8 cellular contexts compared by ENCODE assay signal in the genomic region with DNA sequence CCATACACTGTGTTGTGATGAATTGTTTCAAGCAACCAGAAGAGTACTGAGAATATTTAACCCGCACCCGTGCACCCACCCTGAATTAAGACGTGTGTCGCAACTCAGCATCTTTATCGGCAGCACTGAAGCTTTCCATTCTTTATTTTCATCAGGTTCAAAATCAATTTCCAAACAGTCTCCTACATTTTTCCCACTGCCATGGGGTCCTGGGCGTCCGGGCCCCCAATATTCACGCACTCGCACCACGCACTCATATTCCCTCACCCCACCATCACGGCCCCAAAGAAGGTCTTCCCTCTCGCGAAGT. TPM values are rescaled to one million over a fixed set of nuclear protein-coding genes. Genes with fewer than 3 reads are reported as not detected.
DNase-seq lines count a peak whose midpoint lies in the region; ATAC-seq, FAIRE-seq and TF ChIP-seq lines count a peak whose summit lies in the region.

No MANE protein-coding gene starts in this region.

- peaks cover 66% of the 10 kb centered on the region for H3K4me1 Mint-ChIP-seq in activated T-cell treated with anti-CD3 and anti-CD28 coated beads, Interleukin-2, amount 50 U/mL, for 4 hours (ENCODE audit: low read depth)
- H3K4me1 Mint-ChIP-seq in astrocyte (ENCODE audit: low read depth, unreplicated experiment), result peaks cover 6% of the 10 kb centered on the region

- no peak overlapping the region for H3K27ac Mint-ChIP-seq in astrocyte (ENCODE audit: unreplicated experiment)

- TF ChIP-seq CTCF in astrocyte (IDR thresholded peaks at IDR 0.05; ENCODE audit: insufficient read depth, low read depth, low read length) (no peak), lower lobe of right lung (IDR thresholded peaks at IDR 0.05) (no peak), thyroid gland (IDR thresholded peaks at IDR 0.05) (no peak)

- H4K20me1 ChIP-seq in astrocyte (ENCODE audit: insufficient read depth, low read length), result no peaks in the 10 kb centered on the region

- TF ChIP-seq POLR2A in thyroid gland (IDR thresholded peaks at IDR 0.05), result no peak

- H3K79me2 ChIP-seq in astrocyte (ENCODE audit: insufficient read depth, low read length), result no peaks in the 10 kb centered on the region

- peaks cover 42% of the 10 kb centered on the region for H3K36me3 Mint-ChIP-seq in activated T-cell treated with anti-CD3 and anti-CD28 coated beads, Interleukin-2, amount 50 U/mL, for 4 hours (ENCODE audit: insufficient read depth)
- no peaks in the 10 kb centered on the region for H3K36me3 Mint-ChIP-seq in astrocyte (ENCODE audit: low read depth, unreplicated experiment)

- H3K9ac ChIP-seq in astrocyte (ENCODE audit: low read length), result peak overlapping the region; percentile 86

- no peaks in the 10 kb centered on the region for H3K36me3 ChIP-seq in astrocyte (ENCODE audit: insufficient read depth, low read length)
- H3K36me3 ChIP-seq in lower lobe of right lung, result no peaks in the 10 kb centered on the region
- H3K36me3 ChIP-seq in thyroid gland, result no peaks in the 10 kb centered on the region

- H3K9me3 ChIP-seq in astrocyte (ENCODE audit: insufficient read depth, low read depth, low read length), result no peaks in the 10 kb centered on the region
- H3K9me3 ChIP-seq in lower lobe of right lung, result no peaks in the 10 kb centered on the region
- no peaks in the 10 kb centered on the region for H3K9me3 ChIP-seq in thyroid gland

- H3K4me3 Mint-ChIP-seq in activated T-cell treated with anti-CD3 and anti-CD28 coated beads, Interleukin-2, amount 50 U/mL, for 4 hours, result peak overlapping the region; percentile 96
- peak overlapping the region; percentile 58 for H3K4me3 Mint-ChIP-seq in astrocyte (ENCODE audit: unreplicated experiment)

- H3K27me3 ChIP-seq in astrocyte (ENCODE audit: insufficient read depth, low read length) (no peaks in the 10 kb centered on the region), lower lobe of right lung (ENCODE audit: low read depth) (no peaks in the 10 kb centered on the region), thyroid gland (no peaks in the 10 kb centered on the region)

- H2AFZ ChIP-seq in astrocyte (ENCODE audit: low read depth, low read length), result peak overlapping the region; percentile 98

- peaks cover 11% of the 10 kb centered on the region for H3K4me1 ChIP-seq in astrocyte (ENCODE audit: insufficient read depth, low read length)
- H3K4me1 ChIP-seq in lower lobe of right lung, result peaks cover 47% of the 10 kb centered on the region
- H3K4me1 ChIP-seq in thyroid gland, result peaks cover 10 to 12% of the 10 kb centered on the region in 2 donors

- no peak overlapping the region for H3K27ac ChIP-seq in astrocyte (ENCODE audit: low read depth, low read length)
- peak overlapping the region; percentile 84 for H3K27ac ChIP-seq in lower lobe of right lung
- peak overlapping the region in 2 of 3 donors; percentile 10 to 83 for H3K27ac ChIP-seq in thyroid gland

- 35 to 39% methylated on average over 13 of the region's 13 CpGs for WGBS in thyroid gland, 2 donors

- no peaks in the 10 kb centered on the region for H3K27me3 Mint-ChIP-seq in activated T-cell treated with anti-CD3 and anti-CD28 coated beads, Interleukin-2, amount 50 U/mL, for 4 hours (ENCODE audit: low read depth)
- H3K27me3 Mint-ChIP-seq in astrocyte (ENCODE audit: low read depth, unreplicated experiment), result peaks cover 14% of the 10 kb centered on the region

- no peak for FAIRE-seq in astrocyte (lab: Jason Lieb, UNC)

- intact Hi-C loops in lower lobe of right lung (cut with DNase I) (no loop called here), thyroid gland (cut with DNase I) (no loop called here)

- peak overlapping the region; percentile 95 for H3K4me2 ChIP-seq in astrocyte (ENCODE audit: low read length)

- DNase-seq in activated T-cell treated with anti-CD3 and anti-CD28 coated beads, Interleukin-2, amount 50 U/mL, for 4 hours, result no peak
- DNase-seq in activated T-cell treated with anti-CD3 and anti-CD28 coated beads, Interleukin-2, amount 50 U/mL, for 48 hours, result no peak
- DNase-seq in astrocyte (ENCODE audit: low read depth) (no peak), lower lobe of right lung (no peak), thyroid gland (no peak), GF-D8 (lab: John Stamatoyannopoulos, UW) (no peak), COR-L47 (lab: John Stamatoyannopoulos, UW) (no peak)

- no peak for ATAC-seq in activated T-cell treated with anti-CD3 and anti-CD28 coated beads, Interleukin-2, amount 50 U/mL, for 4 hours
- ATAC-seq in lower lobe of right lung, result no peak
- no peak for ATAC-seq in HG03460 (IDR thresholded peaks at IDR 0.05; ENCODE audit: unreplicated experiment)

- H3K4me3 ChIP-seq in astrocyte (ENCODE audit: insufficient read depth, low read depth, low read length), result peak overlapping the region; percentile 77
- peak overlapping the region; percentile 79 for H3K4me3 ChIP-seq in lower lobe of right lung
- H3K4me3 ChIP-seq in thyroid gland (replicated peaks in 1 of 3), result peak overlapping the region in 2 of 3 donors; percentile 58 to 91

- H3K9me3 Mint-ChIP-seq in activated T-cell treated with anti-CD3 and anti-CD28 coated beads, Interleukin-2, amount 50 U/mL, for 4 hours, result no peaks in the 10 kb centered on the region
- H3K9me3 Mint-ChIP-seq in astrocyte (ENCODE audit: unreplicated experiment), result no peaks in the 10 kb centered on the region

RNA-seq across cellular contexts. Expression of gene LTB, which starts 1.8 kb away (rescaled TPM):
- total RNA-seq in activated T-cell treated with anti-CD3 and anti-CD28 coated beads, Interleukin-2, amount 50 U/mL, for 4 hours, result 100 to 1,000 TPM; 161 to 210 (median 186) TPM
- total RNA-seq in astrocyte (0.26 and 0.52 TPM in 2 replicates), lower lobe of right lung (10.0 TPM), thyroid gland (not detected)

RNA-seq across cellular contexts. Expression of gene TNF, which starts 5.0 kb away (rescaled TPM):
- total RNA-seq in activated T-cell treated with anti-CD3 and anti-CD28 coated beads, Interleukin-2, amount 50 U/mL, for 4 hours, result 100 to 1,000 TPM; 485 to 701 (median 587) TPM
- total RNA-seq in astrocyte (0.79 and 1.2 TPM in 2 replicates), lower lobe of right lung (4.5 TPM), thyroid gland (under 1 TPM in 1 of 4 donors, not detected in 3; 0.42 TPM)

RNA-seq across cellular contexts. Expression of gene LST1, which starts 5.7 kb away (rescaled TPM):
- 1 to 10 TPM; 4.8 to 7.9 (median 7.0) TPM for total RNA-seq in activated T-cell treated with anti-CD3 and anti-CD28 coated beads, Interleukin-2, amount 50 U/mL, for 4 hours
- total RNA-seq in astrocyte, result not detected in 2 replicates
- total RNA-seq in lower lobe of right lung, result 127 TPM
- 10 to 100 TPM in 1 of 4 donors, 1 to 10 TPM in 2, not detected in 1; 2.5 to 23.4 (median 3.2) TPM for total RNA-seq in thyroid gland

RNA-seq across cellular contexts. Expression of gene LTA, which starts 8.3 kb away (rescaled TPM):
- total RNA-seq in activated T-cell treated with anti-CD3 and anti-CD28 coated beads, Interleukin-2, amount 50 U/mL, for 4 hours, result 1,000 to 10,000 TPM; 1,238 to 1,641 (median 1,296) TPM
- not detected in 2 replicates for total RNA-seq in astrocyte
- not detected for total RNA-seq in lower lobe of right lung
- not detected for total RNA-seq in thyroid gland

RNA-seq across cellular contexts. Expression of gene NCR3, which starts 12.4 kb away (rescaled TPM):
- 10 to 100 TPM in 1 of 3 donors, 1 to 10 TPM in 2; 6.0 to 27.3 (median 8.4) TPM for total RNA-seq in activated T-cell treated with anti-CD3 and anti-CD28 coated beads, Interleukin-2, amount 50 U/mL, for 4 hours
- total RNA-seq in astrocyte (not detected in 2 replicates), lower lobe of right lung (2.6 TPM), thyroid gland (not detected)

Comparison
In these comparisons a context has a peak if more than half of its experiments do, and no peak if none do; other contexts are left out.
1. RNA of gene LTB, which starts 1.8 kb away (total RNA-seq): 161 to 210 TPM in activated T-cell treated with anti-CD3 and anti-CD28 coated beads, Interleukin-2, amount 50 U/mL, for 4 hours; 10.0 TPM in lower lobe of right lung (single experiment), 0.26 to 0.52 TPM in astrocyte and not detected in thyroid gland; every median in the first group is over 10 times any median in the second.
2. RNA of gene TNF, which starts 5.0 kb away (total RNA-seq): 485 to 701 TPM in activated T-cell treated with anti-CD3 and anti-CD28 coated beads, Interleukin-2, amount 50 U/mL, for 4 hours; 4.5 TPM in lower lobe of right lung (single experiment), 0.79 to 1.2 TPM in astrocyte and 0.42 TPM in thyroid gland; every median in the first group is over 10 times any median in the second.
3. Peak in every context shown above with its lines, with median percentiles within 50 percentile points of each other: H3K4me3 ChIP-seq.